ENCODE assay signal across 14 cellular contexts in the genomic region with DNA sequence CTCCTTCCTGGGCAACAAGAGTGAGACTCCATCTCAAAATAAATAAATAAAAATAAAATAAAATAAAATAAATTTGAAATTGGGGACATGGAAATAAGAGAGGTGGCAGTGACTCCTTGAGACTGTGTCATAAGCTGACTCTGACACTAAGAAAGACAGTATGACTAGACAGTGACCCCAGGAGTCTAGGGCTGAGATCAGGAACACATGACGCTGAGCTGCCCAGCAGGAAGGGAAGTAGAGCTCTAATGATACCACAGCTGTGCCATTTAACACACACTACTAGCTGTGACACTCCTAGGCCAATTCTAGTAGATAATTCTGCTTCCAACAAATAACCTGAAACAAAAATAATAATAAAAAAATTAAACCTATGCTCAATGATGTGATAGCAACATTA.
DNase-seq lines count a peak whose midpoint lies in the region; ATAC-seq lines count a peak whose summit lies in the region.
"Had no signal": no experiment of that assay in that cellular context is flagged by ENCODE, and none has a peak within 500 bp of the region (broad histone marks: within the 10 kb centered on the region; RNA-seq: fewer than 3 reads in every experiment).

No MANE protein-coding gene starts in this region.

- peaks cover 7% of the 10 kb centered on the region for H3K36me3 Mint-ChIP-seq in stimulated activated memory B cell treated with anti-CD40 and anti-IgM and Interleukin-4, amounts not matched to agents 10 μg/mL and 1 μg/mL and 100 μg/mL, for 72 hours
- H3K36me3 Mint-ChIP-seq in activated naive CD8-positive, alpha-beta T cell treated with anti-CD3 and anti-CD28 coated beads, Interleukin-2, amount 50 U/mL, for 24 hours (ENCODE audit: low read depth): no peaks in the 10 kb centered on the region
- H3K36me3 Mint-ChIP-seq: WTC11 had no signal

- H3K9me3 Mint-ChIP-seq in stimulated activated memory B cell treated with anti-CD40 and anti-IgM and Interleukin-4, amounts not matched to agents 10 μg/mL and 1 μg/mL and 100 μg/mL, for 72 hours: peaks cover 4% of the 10 kb centered on the region
- no peaks in the 10 kb centered on the region for H3K9me3 Mint-ChIP-seq in activated naive CD8-positive, alpha-beta T cell treated with anti-CD3 and anti-CD28 coated beads, Interleukin-2, amount 50 U/mL, for 24 hours
- H3K9me3 Mint-ChIP-seq: GM23338, WTC11 had no signal

- DNase-seq in NOMO-1 treated with DMSO at 0.1 percent for 48 hours (lab: John Stamatoyannopoulos, UW; ENCODE audit: unreplicated experiment) (peak; percentile 56), T-helper 9 cell (no peak)
- DNase-seq in stimulated activated CD4-positive, alpha-beta T cell treated with anti-CD3 and anti-CD28 coated beads, Interleukin-12 subunit alpha, Interleukin-12 subunit beta, amount 100 ng/mL, for 4 hours: no peak
- no peak for DNase-seq in activated naive CD8-positive, alpha-beta T cell treated with anti-CD3 and anti-CD28 coated beads, Interleukin-2, amount 50 U/mL, for 24 hours
- DNase-seq: dermis blood vessel endothelial cell; NCI-H1930; NCI-H526 treated with DMSO at 0.1 percent for 48 hours; sigmoid colon; stimulated activated CD4-positive, alpha-beta T cell treated with anti-CD3 and anti-CD28 coated beads, Interleukin-2, amount 100 ng/mL, for 48 hours had no signal

- H3K27ac Mint-ChIP-seq in stimulated activated memory B cell treated with anti-CD40 and anti-IgM and Interleukin-4, amounts not matched to agents 10 μg/mL and 1 μg/mL and 100 μg/mL, for 72 hours: peak overlapping the region; percentile 97
- no peak overlapping the region for H3K27ac Mint-ChIP-seq in activated naive CD8-positive, alpha-beta T cell treated with anti-CD3 and anti-CD28 coated beads, Interleukin-2, amount 50 U/mL, for 24 hours
- H3K27ac Mint-ChIP-seq: GM23338, WTC11 had no signal

- H3K4me1 Mint-ChIP-seq in stimulated activated memory B cell treated with anti-CD40 and anti-IgM and Interleukin-4, amounts not matched to agents 10 μg/mL and 1 μg/mL and 100 μg/mL, for 72 hours: peaks cover 63% of the 10 kb centered on the region
- peaks cover 22% of the 10 kb centered on the region for H3K4me1 Mint-ChIP-seq in activated naive CD8-positive, alpha-beta T cell treated with anti-CD3 and anti-CD28 coated beads, Interleukin-2, amount 50 U/mL, for 24 hours

- no peak overlapping the region for H3K4me3 Mint-ChIP-seq in stimulated activated memory B cell treated with anti-CD40 and anti-IgM and Interleukin-4, amounts not matched to agents 10 μg/mL and 1 μg/mL and 100 μg/mL, for 72 hours
- H3K4me3 Mint-ChIP-seq in activated naive CD8-positive, alpha-beta T cell treated with anti-CD3 and anti-CD28 coated beads, Interleukin-2, amount 50 U/mL, for 24 hours: no peak overlapping the region
- H3K4me3 Mint-ChIP-seq: GM23338, WTC11 had no signal

- ATAC-seq in GM18519 (IDR thresholded peaks at IDR 0.05; ENCODE audit: low FRiP score, unreplicated experiment): peak; percentile 40
- ATAC-seq in HG02884 (IDR thresholded peaks at IDR 0.05; ENCODE audit: unreplicated experiment): peak; percentile 46
- ATAC-seq in stimulated activated memory B cell treated with anti-CD40 and anti-IgM and Interleukin-4, amounts not matched to agents 10 μg/mL and 1 μg/mL and 100 μg/mL, for 72 hours: peak; percentile 79
- ATAC-seq in activated naive CD8-positive, alpha-beta T cell treated with anti-CD3 and anti-CD28 coated beads, Interleukin-2, amount 50 U/mL, for 24 hours: no peak
- ATAC-seq: GM23338, WTC11 had no signal

- no peaks in the 10 kb centered on the region for H3K27me3 Mint-ChIP-seq in stimulated activated memory B cell treated with anti-CD40 and anti-IgM and Interleukin-4, amounts not matched to agents 10 μg/mL and 1 μg/mL and 100 μg/mL, for 72 hours
- peaks cover 6% of the 10 kb centered on the region for H3K27me3 Mint-ChIP-seq in activated naive CD8-positive, alpha-beta T cell treated with anti-CD3 and anti-CD28 coated beads, Interleukin-2, amount 50 U/mL, for 24 hours
